In the genomic region with DNA sequence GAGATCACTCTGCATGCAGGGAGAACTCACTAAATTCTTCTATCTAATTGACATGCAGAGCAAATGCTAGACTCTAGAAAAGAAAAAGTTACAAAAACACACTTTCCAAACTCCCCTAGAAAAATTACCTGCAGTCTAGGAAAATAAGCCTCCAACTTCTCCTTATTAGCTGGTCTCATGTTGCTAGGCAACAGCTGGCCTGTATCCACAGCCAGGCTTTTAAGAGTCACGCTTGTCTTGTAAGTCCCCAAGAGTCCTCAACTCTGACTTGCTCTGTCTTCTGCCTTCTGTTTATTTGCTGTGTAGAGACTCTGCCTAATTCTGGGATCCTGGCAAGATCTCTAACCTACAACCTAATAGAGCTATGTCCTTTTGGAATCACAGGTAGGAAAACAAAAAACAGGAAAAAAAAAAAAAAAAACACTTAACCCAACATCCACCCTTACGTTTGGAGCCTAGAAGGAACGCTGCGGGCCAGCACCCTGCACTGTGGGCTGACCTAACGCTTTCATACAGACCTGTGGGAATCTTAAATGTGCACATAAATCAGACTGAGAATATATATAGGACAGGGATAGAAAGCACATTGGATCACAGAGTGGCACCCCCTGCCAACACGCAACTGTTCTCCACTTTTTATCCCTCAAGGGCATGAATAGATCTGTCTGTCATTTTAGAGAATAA, we compare ENCODE assay signal across 20 cellular contexts.
DNase-seq lines count a peak whose midpoint lies in the region; ATAC-seq and TF ChIP-seq lines count a peak whose summit lies in the region.
"Had no signal": no experiment of that assay in that cellular context is flagged by ENCODE, and none has a peak within 500 bp of the region (broad histone marks: within the 10 kb centered on the region; RNA-seq: fewer than 3 reads in every experiment).

No MANE protein-coding gene starts in this region.

- H3K9me3 Mint-ChIP-seq in effector memory CD8-positive, alpha-beta T cell = peaks cover 0 to 2% of the 10 kb centered on the region in 2 donors
- H3K9me3 Mint-ChIP-seq: activated CD4-positive, alpha-beta memory T cell treated with anti-CD3 and anti-CD28 coated beads for 36 hours; activated T-helper 1 cell treated with anti-CD3 and anti-CD28 coated beads, Interleukin-12 subunit alpha, Interleukin-12 subunit beta, Interleukin-2, Interleukin-4 antibody, amounts not matched to agents 30 ng/mL and 10 ng/mL and 1 ng/mL, durations not matched to agents 14 hours and 24 hours and 36 hours; CD8-positive, alpha-beta T cell; stimulated activated effector memory CD8-positive, alpha-beta T cell treated with anti-CD3 and anti-CD28 coated beads, Interleukin-12 subunit alpha, Interleukin-12 subunit beta, amount 100 ng/mL, for 72 hours had no signal

- H3K4me3 Mint-ChIP-seq in effector memory CD8-positive, alpha-beta T cell = no peak overlapping the region
- H3K4me3 Mint-ChIP-seq: activated CD4-positive, alpha-beta memory T cell treated with anti-CD3 and anti-CD28 coated beads for 36 hours; activated T-helper 1 cell treated with anti-CD3 and anti-CD28 coated beads, Interleukin-12 subunit alpha, Interleukin-12 subunit beta, Interleukin-2, Interleukin-4 antibody, amounts not matched to agents 30 ng/mL and 10 ng/mL and 1 ng/mL, durations not matched to agents 14 hours and 24 hours and 36 hours; CD8-positive, alpha-beta T cell; stimulated activated effector memory CD8-positive, alpha-beta T cell treated with anti-CD3 and anti-CD28 coated beads, Interleukin-12 subunit alpha, Interleukin-12 subunit beta, amount 100 ng/mL, for 72 hours had no signal

- no peak overlapping the region for H3K27ac Mint-ChIP-seq in effector memory CD8-positive, alpha-beta T cell
- H3K27ac Mint-ChIP-seq: activated CD4-positive, alpha-beta memory T cell treated with anti-CD3 and anti-CD28 coated beads for 36 hours; activated T-helper 1 cell treated with anti-CD3 and anti-CD28 coated beads, Interleukin-12 subunit alpha, Interleukin-12 subunit beta, Interleukin-2, Interleukin-4 antibody, amounts not matched to agents 30 ng/mL and 10 ng/mL and 1 ng/mL, durations not matched to agents 14 hours and 24 hours and 36 hours; CD8-positive, alpha-beta T cell; stimulated activated effector memory CD8-positive, alpha-beta T cell treated with anti-CD3 and anti-CD28 coated beads, Interleukin-12 subunit alpha, Interleukin-12 subunit beta, amount 100 ng/mL, for 72 hours had no signal

- POLR2A ChIA-PET in A673 (lab: Charles Lee; ENCODE audit: low non-redundant PET) = no interaction called here

- no peaks in the 10 kb centered on the region for H3K36me3 Mint-ChIP-seq in effector memory CD8-positive, alpha-beta T cell (ENCODE audit: insufficient read depth)
- H3K36me3 Mint-ChIP-seq: activated CD4-positive, alpha-beta memory T cell treated with anti-CD3 and anti-CD28 coated beads for 36 hours; CD8-positive, alpha-beta T cell; stimulated activated effector memory CD8-positive, alpha-beta T cell treated with anti-CD3 and anti-CD28 coated beads, Interleukin-12 subunit alpha, Interleukin-12 subunit beta, amount 100 ng/mL, for 72 hours had no signal

- H3K27me3 Mint-ChIP-seq in effector memory CD8-positive, alpha-beta T cell = peaks cover 0 to 9% of the 10 kb centered on the region in 2 donors
- H3K27me3 Mint-ChIP-seq: activated CD4-positive, alpha-beta memory T cell treated with anti-CD3 and anti-CD28 coated beads for 36 hours had no signal

- CTCF ChIA-PET in A673 (lab: Charles Lee) = interaction anchor here (1.2 kb wide), 1 partner anchor 238 kb away, joined by 7 read pairs; no protein-coding TSS in a partner anchor

- H3K27me3 ChIP-seq in A673 (replicated peaks; ENCODE audit: insufficient read depth, low read depth, low read length, poor library complexity) = peaks cover 4% of the 10 kb centered on the region
- H3K27me3 ChIP-seq: adrenal gland, colonic mucosa had no signal

- H3K27ac ChIP-seq in A673 (ENCODE audit: low read depth, low read length, poor library complexity, severe bottlenecking) = no peak overlapping the region
- H3K27ac ChIP-seq: adrenal gland, colonic mucosa, skin epidermis had no signal

- no peak for ATAC-seq in HG03460 (IDR thresholded peaks at IDR 0.05; ENCODE audit: unreplicated experiment)
- no peak for ATAC-seq in effector memory CD8-positive, alpha-beta T cell (replicated peaks)
- ATAC-seq: CD8-positive, alpha-beta T cell; stimulated activated effector memory CD8-positive, alpha-beta T cell treated with anti-CD3 and anti-CD28 coated beads, Interleukin-12 subunit alpha, Interleukin-12 subunit beta, amount 100 ng/mL, for 72 hours had no signal

- intact Hi-C loops in A673 (cut with micrococcal nuclease; ENCODE audit: unreplicated experiment) = no loop called here

- no peaks in the 10 kb centered on the region for H3K4me1 Mint-ChIP-seq in effector memory CD8-positive, alpha-beta T cell (ENCODE audit: low read depth in 2 of 2)
- H3K4me1 Mint-ChIP-seq: stimulated activated effector memory CD8-positive, alpha-beta T cell treated with anti-CD3 and anti-CD28 coated beads, Interleukin-12 subunit alpha, Interleukin-12 subunit beta, amount 100 ng/mL, for 72 hours had no signal

- TF ChIP-seq CTCF in A673 (conservative IDR thresholded peaks at IDR 0.05; ENCODE audit: low read depth, low read length) = no peak

- DNase-seq in A673 (ENCODE audit: low spot score) (peak; percentile 4), NAMALWA (ENCODE audit: low spot score) (peak; percentile 9), NCI-H748 (lab: John Stamatoyannopoulos, UW; ENCODE audit: unreplicated experiment) (peak; percentile 69), left kidney (ENCODE audit: low read depth, low spot score) (peak; percentile 46)
- DNase-seq in effector memory CD8-positive, alpha-beta T cell = no peak
- DNase-seq in activated CD8-positive, alpha-beta memory T cell treated with anti-CD3 and anti-CD28 coated beads, Interleukin-2, amount 50 U/mL, for 4 hours = no peak
- DNase-seq in activated effector memory CD4-positive, alpha-beta T cell treated with anti-CD3 and anti-CD28 coated beads, Interleukin-2, amount 50 U/mL, for 16 hours = no peak
- DNase-seq: ACHN; activated CD4-positive, alpha-beta memory T cell treated with anti-CD3 and anti-CD28 coated beads for 36 hours; adrenal gland; CD8-positive, alpha-beta T cell; colonic mucosa; IMR-90; kidney; occipital lobe; trophoblast cell had no signal

- no peaks in the 10 kb centered on the region for H3K36me3 ChIP-seq in A673 (ENCODE audit: insufficient read depth, low read length, poor library complexity, severe bottlenecking)
- H3K36me3 ChIP-seq: adrenal gland, colonic mucosa had no signal

- H3K4me3 ChIP-seq in A673 (ENCODE audit: low read depth, low read length, poor library complexity, severe bottlenecking) = no peak overlapping the region
- H3K4me3 ChIP-seq: adrenal gland, colonic mucosa, skin epidermis had no signal

- no peaks in the 10 kb centered on the region for H3K4me1 ChIP-seq in A673 (ENCODE audit: insufficient read depth, low read length, poor library complexity, severe bottlenecking)
- H3K4me1 ChIP-seq: adrenal gland, colonic mucosa had no signal

- no peaks in the 10 kb centered on the region for H3K9me3 ChIP-seq in A673 (ENCODE audit: low read depth, low read length, poor library complexity, severe bottlenecking)
- H3K9me3 ChIP-seq: adrenal gland, colonic mucosa had no signal

- no TSS peak for BruUV-seq in A673 (replicated peaks; lab: Mats Ljungman, UMichigan)

Comparison
In these comparisons a context has a peak if more than half of its experiments do, and no peak if none do; other contexts are left out.
1. DNase-seq: peak in A673 (single experiment), NAMALWA (single experiment), NCI-H748 (single experiment) and left kidney (single experiment); none in effector memory CD8-positive, alpha-beta T cell (0 of 3), activated CD8-positive, alpha-beta memory T cell treated with anti-CD3 and anti-CD28 coated beads, Interleukin-2, amount 50 U/mL, for 4 hours (single experiment) and activated effector memory CD4-positive, alpha-beta T cell treated with anti-CD3 and anti-CD28 coated beads, Interleukin-2, amount 50 U/mL, for 16 hours (single experiment).